9 cellular contexts compared by ENCODE assay signal in the genomic region with DNA sequence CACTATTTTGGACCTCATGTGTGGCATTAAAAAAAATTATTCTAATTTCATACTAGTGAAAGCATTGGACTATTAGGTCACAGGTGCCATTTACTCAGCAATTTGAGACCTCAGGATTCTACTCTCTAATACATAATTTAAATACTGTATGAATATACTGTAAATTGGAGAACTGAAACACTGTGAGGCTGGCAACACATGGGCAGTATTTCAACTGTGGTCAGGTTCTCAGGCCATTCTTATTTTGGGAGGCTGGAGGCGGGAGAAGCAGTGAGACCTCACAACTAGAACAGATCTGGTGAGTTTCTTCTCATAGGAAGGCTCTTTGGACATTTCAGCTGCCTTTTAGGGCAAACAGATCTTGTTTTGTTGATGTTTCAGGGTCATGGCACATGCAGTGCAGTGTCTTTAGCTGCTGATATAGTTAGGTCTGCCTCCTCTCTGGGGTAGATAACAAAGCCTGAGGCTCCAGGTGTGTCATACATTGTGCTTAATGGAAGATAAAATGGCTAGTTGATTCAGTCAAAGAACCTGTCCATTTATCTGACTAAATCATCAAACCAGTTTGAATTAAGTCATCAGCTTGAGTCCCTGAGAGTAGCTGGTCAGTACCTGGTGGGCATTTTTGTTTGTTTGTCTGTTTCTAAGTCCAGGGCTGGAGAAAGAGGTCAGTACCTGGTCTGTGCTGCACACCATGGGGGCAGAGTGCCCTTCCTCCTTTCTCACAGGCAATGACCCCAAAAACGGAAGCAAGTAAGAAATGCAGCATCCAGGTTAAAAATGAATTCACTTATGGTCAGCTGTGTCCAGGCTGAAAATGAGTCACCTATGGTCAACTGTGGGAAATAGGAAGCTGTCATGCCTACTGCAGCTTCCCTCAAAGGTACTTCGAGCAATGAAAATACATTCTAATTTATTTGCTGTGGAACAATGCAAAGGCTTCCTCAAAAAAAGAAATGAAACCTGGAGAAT.
DNase-seq lines count a peak whose midpoint lies in the region; ATAC-seq, FAIRE-seq and TF ChIP-seq lines count a peak whose summit lies in the region.
"Had no signal": no experiment of that assay in that cellular context is flagged by ENCODE, and none has a peak within 500 bp of the region (broad histone marks: within the 10 kb centered on the region; RNA-seq: fewer than 3 reads in every experiment).

No MANE protein-coding gene starts in this region.

- TF ChIP-seq RAD21 in HepG2 (CRISPR knock-in tag; IDR thresholded peaks at IDR 0.05) = no peak

- in situ Hi-C loops in HepG2 (cut with HindIII; ENCODE audit: extremely low pct_ligation_motif_present, low pct_unique_long_range_greater_than_20kb) = no loop called here

- TF ChIP-seq POLR2A in right lobe of liver (IDR thresholded peaks at IDR 0.05) (no peak), HepG2 (IDR thresholded peaks at IDR 0.05; ENCODE audit: insufficient read depth in 1 of 2, low read depth in 2 of 2, low read length in 2 of 2) (no peak)

- no peak for TF ChIP-seq EP300 in HepG2 (IDR thresholded peaks at IDR 0.05; ENCODE audit: low read depth in 2 of 2, low read length in 2 of 2)
- no peak for TF ChIP-seq EP300 in HepG2 (CRISPR knock-in tag; IDR thresholded peaks at IDR 0.05; ENCODE audit: borderline replicate concordance)

- H3K27me3 ChIP-seq in right lobe of liver (no peaks in the 10 kb centered on the region), HepG2 (ENCODE audit: control insufficient read depth in 1 of 2, insufficient read depth in 2 of 2, low read length in 2 of 2) (no peaks in the 10 kb centered on the region; a peak in 1 of 5 replicates), astrocyte (ENCODE audit: insufficient read depth, low read length) (no peaks in the 10 kb centered on the region), upper lobe of right lung (no peaks in the 10 kb centered on the region)
- H3K27me3 ChIP-seq: upper lobe of left lung had no signal

- H3K36me3 Mint-ChIP-seq in astrocyte (ENCODE audit: low read depth, unreplicated experiment) = peaks cover 4% of the 10 kb centered on the region

- DNase-seq in right lobe of liver (no peak), HepG2 (ENCODE audit: low spot score) (no peak), astrocyte (ENCODE audit: low read depth) (peak; percentile 60), upper lobe of right lung (no peak), mesenteric fat pad (ENCODE audit: low spot score) (no peak), amniotic stem cell (lab: John Stamatoyannopoulos, UW) (no peak), HPDE6-E6E7 (ENCODE audit: extremely low spot score) (no peak)

- no peaks in the 10 kb centered on the region for H3K9me3 Mint-ChIP-seq in astrocyte (ENCODE audit: unreplicated experiment)

- H4K20me1 ChIP-seq in HepG2 (ENCODE audit: insufficient read depth, low read length) (no peaks in the 10 kb centered on the region), astrocyte (ENCODE audit: insufficient read depth, low read length) (no peaks in the 10 kb centered on the region)

- no peak overlapping the region for H3K27ac ChIP-seq in right lobe of liver
- H3K27ac ChIP-seq in HepG2 (ENCODE audit: extremely low read length, insufficient read depth, low read length) = no peak overlapping the region
- no peak overlapping the region for H3K27ac ChIP-seq in astrocyte (ENCODE audit: low read depth, low read length)
- H3K27ac ChIP-seq in upper lobe of right lung = no peak overlapping the region
- H3K27ac ChIP-seq: upper lobe of left lung had no signal

- H3K9me3 ChIP-seq in right lobe of liver = no peaks in the 10 kb centered on the region
- H3K9me3 ChIP-seq in HepG2 (ENCODE audit: low read length) = no peaks in the 10 kb centered on the region
- H3K9me3 ChIP-seq in astrocyte (ENCODE audit: insufficient read depth, low read depth, low read length) = no peaks in the 10 kb centered on the region
- H3K9me3 ChIP-seq in upper lobe of right lung = no peaks in the 10 kb centered on the region
- H3K9me3 ChIP-seq: upper lobe of left lung had no signal

- TF ChIP-seq CTCF in right lobe of liver (IDR thresholded peaks at IDR 0.05) (no peak), HepG2 (CRISPR knock-in tag; IDR thresholded peaks at IDR 0.05) (no peak), astrocyte (IDR thresholded peaks at IDR 0.05; ENCODE audit: insufficient read depth, low read depth, low read length) (no peak), upper lobe of right lung (IDR thresholded peaks at IDR 0.05) (no peak)

- no peak overlapping the region for H3K4me3 Mint-ChIP-seq in astrocyte (ENCODE audit: unreplicated experiment)

- H3K4me3 ChIP-seq in right lobe of liver (no peak overlapping the region), HepG2 (replicated peaks in 1 of 3; ENCODE audit: insufficient read depth in 1 of 3, low read depth in 2 of 3, low read length in 3 of 3) (no peak overlapping the region), astrocyte (ENCODE audit: insufficient read depth, low read depth, low read length) (no peak overlapping the region), upper lobe of right lung (no peak overlapping the region)

- H3K27me3 Mint-ChIP-seq in astrocyte (ENCODE audit: low read depth, unreplicated experiment) = no peaks in the 10 kb centered on the region

- CTCF ChIA-PET in HepG2 (lab: Yijun Ruan, JAX; ENCODE audit: low intra/inter-chr PET ratio, low total read pairs) = no interaction called here

- H3K4me1 Mint-ChIP-seq in astrocyte (ENCODE audit: low read depth, unreplicated experiment) = peaks cover 20% of the 10 kb centered on the region

- WGBS in right lobe of liver (ENCODE audit: insufficient coverage, low coverage, low lambda C conversion rate, missing lambda C conversion rate) = 50% methylated on average over 3 of the region's 3 CpGs
- 95% methylated on average over 3 of the region's 3 CpGs for WGBS in HepG2 (ENCODE audit: low lambda C conversion rate)

- POLR2A ChIA-PET in HepG2 (lab: Yijun Ruan, JAX) = no interaction called here

- H3K79me2 ChIP-seq in HepG2 (ENCODE audit: insufficient read depth, low read length) (no peaks in the 10 kb centered on the region), astrocyte (ENCODE audit: insufficient read depth, low read length) (no peaks in the 10 kb centered on the region)

- intact Hi-C loops in right lobe of liver (cut with DNase I) (no loop called here), HepG2 (cut with micrococcal nuclease; ENCODE audit: unreplicated experiment) (no loop called here), upper lobe of right lung (cut with DNase I) (no loop called here)

- H3K27ac Mint-ChIP-seq in astrocyte (ENCODE audit: unreplicated experiment) = no peak overlapping the region

- ATAC-seq in right lobe of liver (peak; percentile 10 to 57 (median 38)), HepG2 (no peak), HG03135 (IDR thresholded peaks at IDR 0.05; ENCODE audit: unreplicated experiment) (peak; percentile 79), upper lobe of right lung (peak; percentile 68)

- H3K4me1 ChIP-seq in right lobe of liver (peaks cover 0 to 4% (median 0%) of the 10 kb centered on the region in 4 donors), HepG2 (ENCODE audit: insufficient read depth, low read length) (no peaks in the 10 kb centered on the region), astrocyte (ENCODE audit: insufficient read depth, low read length) (peaks cover 27% of the 10 kb centered on the region), upper lobe of right lung (peaks cover 15% of the 10 kb centered on the region)

- H2AFZ ChIP-seq in HepG2 (ENCODE audit: low read length) (no peak overlapping the region), astrocyte (ENCODE audit: low read depth, low read length) (no peak overlapping the region)

- H3K4me2 ChIP-seq in HepG2 (ENCODE audit: low read depth, low read length) (no peak overlapping the region), astrocyte (ENCODE audit: low read length) (peak overlapping the region; percentile 29)

- no peak for FAIRE-seq in HepG2 (lab: Jason Lieb, UNC)
- no peak for FAIRE-seq in astrocyte (lab: Jason Lieb, UNC)

- no TSS peak for BruUV-seq in HepG2 (replicated peaks; lab: Mats Ljungman, UMichigan)

- no peaks in the 10 kb centered on the region for H3K36me3 ChIP-seq in right lobe of liver
- no peaks in the 10 kb centered on the region for H3K36me3 ChIP-seq in HepG2 (replicated peaks in 1 of 2; ENCODE audit: control insufficient read depth in 1 of 2, insufficient read depth in 2 of 2, low read length in 2 of 2)
- H3K36me3 ChIP-seq in astrocyte (ENCODE audit: insufficient read depth, low read length) = no peaks in the 10 kb centered on the region
- H3K36me3 ChIP-seq in upper lobe of right lung = no peaks in the 10 kb centered on the region

- no peak overlapping the region for H3K9ac ChIP-seq in HepG2 (ENCODE audit: insufficient read depth, low read depth, low read length)
- no peak overlapping the region for H3K9ac ChIP-seq in astrocyte (ENCODE audit: low read length)

TF ChIP-seq in HepG2, 621 proteins besides CTCF, POLR2A, EP300 and RAD21 (continues in another document):
- TF ChIP-seq, protein P1, sequence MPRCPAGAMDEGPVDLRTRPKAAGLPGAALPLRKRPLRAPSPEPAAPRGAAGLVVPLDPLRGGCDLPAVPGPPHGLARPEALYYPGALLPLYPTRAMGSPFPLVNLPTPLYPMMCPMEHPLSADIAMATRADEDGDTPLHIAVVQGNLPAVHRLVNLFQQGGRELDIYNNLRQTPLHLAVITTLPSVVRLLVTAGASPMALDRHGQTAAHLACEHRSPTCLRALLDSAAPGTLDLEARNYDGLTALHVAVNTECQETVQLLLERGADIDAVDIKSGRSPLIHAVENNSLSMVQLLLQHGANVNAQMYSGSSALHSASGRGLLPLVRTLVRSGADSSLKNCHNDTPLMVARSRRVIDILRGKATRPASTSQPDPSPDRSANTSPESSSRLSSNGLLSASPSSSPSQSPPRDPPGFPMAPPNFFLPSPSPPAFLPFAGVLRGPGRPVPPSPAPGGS (CRISPR knock-in tag; IDR thresholded peaks at IDR 0.05) = no peak
- no peak for TF ChIP-seq PPARG (CRISPR knock-in tag; conservative IDR thresholded peaks at IDR 0.05)
- TF ChIP-seq NFATC3 (CRISPR knock-in tag; IDR thresholded peaks at IDR 0.05) = no peak
- no peak for TF ChIP-seq MEIS1 (CRISPR knock-in tag; IDR thresholded peaks at IDR 0.05; ENCODE audit: borderline replicate concordance)
- TF ChIP-seq POGZ (CRISPR knock-in tag; IDR thresholded peaks at IDR 0.05) = no peak
- TF ChIP-seq MED8 (CRISPR knock-in tag; IDR thresholded peaks at IDR 0.05; ENCODE audit: insufficient replicate concordance) = no peak
- no peak for TF ChIP-seq ZNF556 (CRISPR knock-in tag; IDR thresholded peaks at IDR 0.05; ENCODE audit: borderline replicate concordance)
- TF ChIP-seq, protein P2, sequence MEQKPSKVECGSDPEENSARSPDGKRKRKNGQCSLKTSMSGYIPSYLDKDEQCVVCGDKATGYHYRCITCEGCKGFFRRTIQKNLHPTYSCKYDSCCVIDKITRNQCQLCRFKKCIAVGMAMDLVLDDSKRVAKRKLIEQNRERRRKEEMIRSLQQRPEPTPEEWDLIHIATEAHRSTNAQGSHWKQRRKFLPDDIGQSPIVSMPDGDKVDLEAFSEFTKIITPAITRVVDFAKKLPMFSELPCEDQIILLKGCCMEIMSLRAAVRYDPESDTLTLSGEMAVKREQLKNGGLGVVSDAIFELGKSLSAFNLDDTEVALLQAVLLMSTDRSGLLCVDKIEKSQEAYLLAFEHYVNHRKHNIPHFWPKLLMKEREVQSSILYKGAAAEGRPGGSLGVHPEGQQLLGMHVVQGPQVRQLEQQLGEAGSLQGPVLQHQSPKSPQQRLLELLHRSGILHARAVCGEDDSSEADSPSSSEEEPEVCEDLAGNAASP (CRISPR knock-in tag; IDR thresholded peaks at IDR 0.05; ENCODE audit: borderline replicate concordance) = no peak
